10 cellular contexts compared by ENCODE assay signal in the genomic region with DNA sequence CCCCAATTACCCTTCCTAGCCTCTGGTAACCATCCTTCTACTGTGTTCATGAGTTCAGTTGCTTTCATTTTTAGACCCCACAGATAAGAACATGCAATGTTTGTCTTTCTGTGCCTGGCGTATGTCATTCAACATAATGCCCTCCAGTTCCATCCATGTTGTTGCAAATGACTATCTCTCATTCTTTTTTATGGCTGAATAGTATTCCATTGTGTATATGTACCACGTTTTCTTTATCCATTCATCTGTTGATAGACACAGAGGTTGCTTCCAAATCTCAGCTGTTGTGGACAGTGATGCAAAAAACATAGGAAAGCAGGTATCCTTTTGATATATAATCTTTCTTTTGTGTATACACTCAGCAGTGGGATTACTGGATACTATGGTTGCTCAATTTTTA.
"Had no signal": no experiment of that assay in that cellular context is flagged by ENCODE, and none has a peak within 500 bp of the region (broad histone marks: within the 10 kb centered on the region; RNA-seq: fewer than 3 reads in every experiment).

No MANE protein-coding gene starts in this region.

- ATAC-seq: GM23338 had no signal

- H2AFZ ChIP-seq: GM23338 had no signal

- H3K4me3 ChIP-seq: GM23338 had no signal

- FAIRE-seq: H1, H54, HTR-8/SVneo had no signal

- H3K27ac ChIP-seq: KMS-11 had no signal

- H3K9ac ChIP-seq: KMS-11 had no signal

- H3K4me2 ChIP-seq: GM23338, KMS-11 had no signal

- DNase-seq: H9, HCEC 1CT, HFFc6, IMR-90, KBM-7 had no signal
